ENCODE assay signal across 8 cellular contexts in the genomic region with DNA sequence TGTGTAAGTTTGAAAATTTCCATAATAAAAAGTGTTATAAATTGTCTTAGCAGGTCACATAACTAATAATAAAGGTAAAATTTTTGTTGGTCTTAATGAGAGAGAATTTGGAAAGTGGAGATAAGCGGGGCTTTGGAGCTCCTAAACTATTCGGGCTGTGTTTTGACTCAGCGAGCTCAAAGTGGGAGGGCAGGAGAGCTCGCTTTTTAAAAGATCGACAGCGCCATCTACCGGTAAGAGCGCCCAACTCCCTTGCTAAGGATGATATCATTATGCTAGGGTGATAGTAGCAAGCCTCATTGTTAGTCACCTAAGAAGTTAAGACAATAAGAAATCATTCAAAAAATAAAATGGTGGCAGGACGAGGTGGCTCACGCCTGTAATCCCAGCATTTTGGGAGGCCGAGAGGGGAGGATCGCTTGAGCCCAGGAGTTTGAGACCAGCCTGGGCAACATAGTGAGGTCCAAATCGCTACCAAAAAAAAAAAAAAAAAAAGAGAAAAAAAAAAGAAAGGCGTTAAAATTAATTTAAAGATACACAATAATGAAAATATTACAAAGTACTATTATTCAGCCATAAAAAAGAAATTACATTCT. TPM values are rescaled to one million over a fixed set of nuclear protein-coding genes. Genes with fewer than 3 reads are reported as not detected.
A peak's percentile ranks its signal among the peaks of the same experiment; 100 is the strongest.
DNase-seq lines count a peak whose midpoint lies in the region; ATAC-seq and TF ChIP-seq lines count a peak whose summit lies in the region.

No MANE protein-coding gene starts in this region.

- ATAC-seq in left lung (peak; percentile 99), GM19455 (IDR thresholded peaks at IDR 0.05; ENCODE audit: unreplicated experiment) (no peak)

- no peak overlapping the region for H3K27ac ChIP-seq in left lung

- no TSS peak for BruUV-seq in Calu3 (replicated peaks; lab: Mats Ljungman, UMichigan)

- H3K4me1 Mint-ChIP-seq in Calu3 (ENCODE audit: low read depth, unreplicated experiment), result peaks cover 33% of the 10 kb centered on the region
- peaks cover 41% of the 10 kb centered on the region for H3K4me1 Mint-ChIP-seq in HFFc6 (ENCODE audit: low read depth)

- no peaks in the 10 kb centered on the region for H3K27me3 Mint-ChIP-seq in Calu3 (ENCODE audit: unreplicated experiment)
- peaks cover 2% of the 10 kb centered on the region; the same call in 1 of the 2 replicates for H3K27me3 Mint-ChIP-seq in HFFc6 (ENCODE audit: insufficient read depth)

- H3K36me3 ChIP-seq in left lung, result no peaks in the 10 kb centered on the region

- H3K9me3 Mint-ChIP-seq in Calu3 (ENCODE audit: low read depth, unreplicated experiment), result no peaks in the 10 kb centered on the region
- no peaks in the 10 kb centered on the region for H3K9me3 Mint-ChIP-seq in HFFc6

- no peaks in the 10 kb centered on the region for H3K36me3 Mint-ChIP-seq in Calu3 (ENCODE audit: insufficient read depth, unreplicated experiment)
- no peaks in the 10 kb centered on the region for H3K36me3 Mint-ChIP-seq in HFFc6 (ENCODE audit: low read depth)

- H3K4me3 Mint-ChIP-seq in Calu3 (ENCODE audit: low read depth, unreplicated experiment) (no peak overlapping the region), HFFc6 (peak overlapping the region; percentile 80)

- H3K4me1 ChIP-seq in left lung, result peaks cover 3 to 13% of the 10 kb centered on the region in 2 donors

- no peak overlapping the region for H3K4me3 ChIP-seq in left lung

- H3K27me3 ChIP-seq in left lung, result no peaks in the 10 kb centered on the region

- H3K9me3 ChIP-seq in left lung, result no peaks in the 10 kb centered on the region

- peak; percentile 89 for TF ChIP-seq CTCF in Calu3 (IDR thresholded peaks at IDR 0.05; ENCODE audit: unreplicated experiment)
- TF ChIP-seq CTCF in HFFc6 (IDR thresholded peaks at IDR 0.05), result peak; percentile 91
- peak; percentile 73 to 89 for TF ChIP-seq CTCF in left lung (IDR thresholded peaks at IDR 0.05)

- CTCF ChIA-PET in Calu3 (lab: Charles Lee), result interaction anchor here (0.6 to 2.4 kb wide), 45 partner anchors 9 to 1043 kb away, joined by 3 to 68 read pairs (median 5); partner anchors contain the start of genes ABCF1, DDR1, DHX16 and FKBPL

- intact Hi-C loops in Calu3 (cut with micrococcal nuclease; ENCODE audit: unreplicated experiment), result loop anchor here (1.0 to 10.0 kb wide), 5 partner anchors 27 to 603 kb away; partner anchors contain the start of genes HLA-E and PSORS1C1
- intact Hi-C loops in left lung (cut with DNase I), result no loop called here

- no peak overlapping the region for H3K27ac Mint-ChIP-seq in Calu3 (ENCODE audit: unreplicated experiment)
- H3K27ac Mint-ChIP-seq in HFFc6, result peak overlapping the region; percentile 85

- peak; percentile 95 for DNase-seq in Calu3
- DNase-seq in HFFc6, result peak; percentile 77
- DNase-seq in NCI-H460 (ENCODE audit: extremely low read depth, low read depth), result peak; percentile 80
- peak; percentile 92 to 93 for DNase-seq in activated CD4-positive, alpha-beta T cell treated with anti-CD3 and anti-CD28 coated beads for 24 hours (ENCODE audit: low read depth in 2 of 2)
- DNase-seq in cerebellar cortex (ENCODE audit: low spot score), result peak; percentile 92
- DNase-seq in left lung, result peak; percentile 78 to 81
- DNase-seq in stimulated activated CD4-positive, alpha-beta T cell treated with anti-CD3 and anti-CD28 coated beads, Interleukin-4, amount 100 ng/mL, for 4 hours, result peak; percentile 84 to 87

RNA-seq across cellular contexts. Expression of gene C6orf15, which starts 24.8 kb away (rescaled TPM):
- total RNA-seq in Calu3 (2022) (not detected in 2 replicates), left lung (not detected)
- total RNA-seq in HFFc6 (2021; fragmentation: NEBNext Ultra II Directional; extraction: Animal tissue kit (Norgen Biotek cat#: 25700)), result not detected
- not detected in 2 replicates for total RNA-seq in NCI-H460 (2014; rRNA removed; shearing (Covaris generic))
- not detected in 2 replicates for polyA plus RNA-seq in NCI-H460 (2014; cell fraction: nucleus; rRNA removed)

RNA-seq across cellular contexts. Expression of gene PSORS1C1, which starts 27.0 kb away (rescaled TPM):
- total RNA-seq in Calu3 (2022) (9.4 and 11.0 TPM in 2 replicates), left lung (10 to 100 TPM in 1 of 2 donors, 1 to 10 TPM in 1; 3.5 to 11.7 TPM)
- 1 to 10 TPM; 2.1 to 4.4 (median 3.5) TPM for total RNA-seq in HFFc6 (2021; fragmentation: NEBNext Ultra II Directional; extraction: Animal tissue kit (Norgen Biotek cat#: 25700))
- 0.09 and 0.37 TPM in 2 replicates for total RNA-seq in NCI-H460 (2014; rRNA removed; shearing (Covaris generic))
- polyA plus RNA-seq in NCI-H460 (2014; cell fraction: nucleus; rRNA removed), result 0.08 and 1.0 TPM in 2 replicates

RNA-seq across cellular contexts. Expression of gene CDSN, which starts 32.7 kb away (rescaled TPM):
- 0.35 and 0.42 TPM in 2 replicates for total RNA-seq in Calu3 (2022)
- not detected for total RNA-seq in HFFc6 (2021; fragmentation: NEBNext Ultra II Directional; extraction: Animal tissue kit (Norgen Biotek cat#: 25700))
- total RNA-seq in NCI-H460 (2014; rRNA removed; shearing (Covaris generic)), result not detected in 2 replicates
- not detected in 2 replicates for polyA plus RNA-seq in NCI-H460 (2014; cell fraction: nucleus; rRNA removed)
- under 1 TPM; 0.13 to 0.61 TPM for total RNA-seq in left lung

RNA-seq across cellular contexts. Expression of gene PSORS1C2, which starts 51.3 kb away (rescaled TPM):
- total RNA-seq in Calu3 (2022), result not detected in 2 replicates
- total RNA-seq in HFFc6 (2021; fragmentation: NEBNext Ultra II Directional; extraction: Animal tissue kit (Norgen Biotek cat#: 25700)), result not detected
- not detected in 2 replicates for total RNA-seq in NCI-H460 (2014; rRNA removed; shearing (Covaris generic))
- polyA plus RNA-seq in NCI-H460 (2014; cell fraction: nucleus; rRNA removed), result not detected in 2 replicates
- not detected for total RNA-seq in left lung
